ENCODE assay signal across 11 cellular contexts in genomic region chr1:178607718-178608408, GRCh38.
A peak's percentile ranks its signal among the peaks of the same experiment; 100 is the strongest.
DNase-seq lines count a peak whose midpoint lies in the region; ATAC-seq, FAIRE-seq and TF ChIP-seq lines count a peak whose summit lies in the region.
"Had no signal": no experiment of that assay in that cellular context is flagged by ENCODE, and none has a peak within 500 bp of the region (broad histone marks: within the 10 kb centered on the region; RNA-seq: fewer than 3 reads in every experiment).

No MANE protein-coding gene starts in this region.

- peak; percentile 46 for DNase-seq in astrocyte (ENCODE audit: low read depth)
- no peak for DNase-seq in effector CD8-positive, alpha-beta T cell (lab: John Stamatoyannopoulos, UW)
- DNase-seq in Ammon's horn (ENCODE audit: low spot score) = no peak
- DNase-seq in NCI-H1092 treated with DMSO at 0.1 percent for 48 hours (lab: John Stamatoyannopoulos, UW) = no peak
- no peak for DNase-seq in dorsolateral prefrontal cortex
- DNase-seq: COR-L47; SHP77; stimulated activated CD4-positive, alpha-beta T cell treated with anti-CD3 and anti-CD28 coated beads, Interleukin-12 subunit alpha, Interleukin-12 subunit beta, amount 100 ng/mL, for 4 hours had no signal

- no peak overlapping the region for H3K9ac ChIP-seq in BLaER1
- no peak overlapping the region for H3K9ac ChIP-seq in astrocyte (ENCODE audit: low read length)

- peak overlapping the region; percentile 75 for H3K27ac Mint-ChIP-seq in astrocyte (ENCODE audit: unreplicated experiment)

- H3K36me3 Mint-ChIP-seq in astrocyte (ENCODE audit: low read depth, unreplicated experiment) = peaks cover 2% of the 10 kb centered on the region

- H3K4me1 Mint-ChIP-seq in astrocyte (ENCODE audit: low read depth, unreplicated experiment) = peaks cover 27% of the 10 kb centered on the region

- no peak overlapping the region for H3K4me3 Mint-ChIP-seq in astrocyte (ENCODE audit: unreplicated experiment)

- peak overlapping the region; percentile 62 for H3K4me2 ChIP-seq in BLaER1
- H3K4me2 ChIP-seq in astrocyte (ENCODE audit: low read length) = no peak overlapping the region

- H3K27ac ChIP-seq in BLaER1 (peak overlapping the region; percentile 32; the same call in 1 of the 2 replicates), astrocyte (ENCODE audit: low read depth, low read length) (peak overlapping the region; percentile 68), dorsolateral prefrontal cortex (no peak overlapping the region)

- no peak overlapping the region for H2AFZ ChIP-seq in astrocyte (ENCODE audit: low read depth, low read length)

- H3K9me3 ChIP-seq in BLaER1 (no peaks in the 10 kb centered on the region), astrocyte (ENCODE audit: insufficient read depth, low read depth, low read length) (no peaks in the 10 kb centered on the region)

- intact Hi-C loops in dorsolateral prefrontal cortex (cut with DNase I) = no loop called here

- H3K4me3 ChIP-seq in BLaER1 (no peak overlapping the region), astrocyte (ENCODE audit: insufficient read depth, low read depth, low read length) (no peak overlapping the region), dorsolateral prefrontal cortex (no peak overlapping the region)

- ATAC-seq in GM19452 (IDR thresholded peaks at IDR 0.05; ENCODE audit: unreplicated experiment) (peak; percentile 48), HG03342 (IDR thresholded peaks at IDR 0.05; ENCODE audit: unreplicated experiment) (peak; percentile 60)

- H3K36me3 ChIP-seq in BLaER1 (no peaks in the 10 kb centered on the region), astrocyte (ENCODE audit: insufficient read depth, low read length) (no peaks in the 10 kb centered on the region)

- FAIRE-seq in astrocyte (lab: Jason Lieb, UNC) = no peak

- TF ChIP-seq CTCF in astrocyte (IDR thresholded peaks at IDR 0.05; ENCODE audit: insufficient read depth, low read depth, low read length) (no peak), dorsolateral prefrontal cortex (IDR thresholded peaks at IDR 0.05 in 54 of 56, conservative IDR thresholded peaks at IDR 0.05 in 2 of 56; ENCODE audit: low read depth in 1 of 56, partially characterized antibody in 56 of 56) (no peak)

- H4K20me1 ChIP-seq in BLaER1 (no peaks in the 10 kb centered on the region), astrocyte (ENCODE audit: insufficient read depth, low read length) (no peaks in the 10 kb centered on the region)

- H3K27me3 ChIP-seq in BLaER1 (no peaks in the 10 kb centered on the region), astrocyte (ENCODE audit: insufficient read depth, low read length) (no peaks in the 10 kb centered on the region), dorsolateral prefrontal cortex (no peaks in the 10 kb centered on the region)

- no peaks in the 10 kb centered on the region for H3K79me2 ChIP-seq in astrocyte (ENCODE audit: insufficient read depth, low read length)

- peaks cover 1% of the 10 kb centered on the region for H3K9me3 Mint-ChIP-seq in astrocyte (ENCODE audit: unreplicated experiment)

- H3K27me3 Mint-ChIP-seq in astrocyte (ENCODE audit: low read depth, unreplicated experiment) = no peaks in the 10 kb centered on the region

- H3K4me1 ChIP-seq in BLaER1 = peaks cover 44% of the 10 kb centered on the region
- H3K4me1 ChIP-seq in astrocyte (ENCODE audit: insufficient read depth, low read length) = peaks cover 31% of the 10 kb centered on the region

Comparison
In these comparisons a context has a peak if more than half of its experiments do, and no peak if none do; other contexts are left out.
1. H3K27ac ChIP-seq: peak in BLaER1 (single experiment) and astrocyte (single experiment); none in dorsolateral prefrontal cortex (0 of 59).